ENCODE assay signal across 9 cellular contexts in the genomic region with DNA sequence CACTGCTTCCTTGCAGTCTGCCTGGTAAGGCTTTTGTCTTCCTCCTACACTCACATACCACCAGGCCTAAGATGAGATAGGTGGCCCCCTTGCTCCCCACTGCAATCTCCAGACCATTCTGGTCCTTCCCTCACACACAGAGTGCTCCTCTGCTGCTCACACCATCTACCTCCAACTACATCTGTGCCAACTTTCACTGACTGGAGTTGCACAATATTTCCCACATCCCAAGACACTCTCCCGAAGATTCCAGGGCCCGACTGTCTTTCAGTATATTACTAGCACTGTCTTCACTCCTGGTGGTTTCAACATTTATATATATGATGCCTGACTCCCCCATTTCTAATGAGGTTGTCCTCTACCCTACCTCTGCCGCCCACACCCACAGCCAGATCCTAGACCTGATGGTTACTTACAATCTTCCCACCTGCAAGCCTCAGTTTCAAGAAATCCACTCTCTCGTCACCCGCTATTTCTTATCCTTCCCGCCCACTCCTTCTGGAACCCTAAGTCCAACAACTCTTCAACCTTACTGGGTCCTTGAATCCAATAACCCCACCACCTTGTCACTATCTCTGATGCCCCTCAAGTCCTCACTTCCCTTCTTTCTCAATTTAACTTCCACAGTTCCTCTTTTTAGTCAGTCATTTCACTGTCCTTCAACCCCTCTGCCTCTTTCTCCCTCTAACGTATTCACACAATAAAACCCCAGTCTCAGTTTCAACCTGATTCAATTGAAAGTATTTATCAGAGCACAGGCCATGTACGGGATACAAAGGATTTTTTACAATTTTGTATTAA. TPM values are rescaled to one million over a fixed set of nuclear protein-coding genes. Genes with fewer than 3 reads are reported as not detected.
A peak's percentile ranks its signal among the peaks of the same experiment; 100 is the strongest.
DNase-seq lines count a peak whose midpoint lies in the region; ATAC-seq and TF ChIP-seq lines count a peak whose summit lies in the region.
"Had no signal": no experiment of that assay in that cellular context is flagged by ENCODE, and none has a peak within 500 bp of the region (broad histone marks: within the 10 kb centered on the region; RNA-seq: fewer than 3 reads in every experiment).

No MANE protein-coding gene starts in this region.

- H3K9me3 ChIP-seq in IMR-90 (ENCODE audit: control insufficient read depth, insufficient read depth, low read length): no peaks in the 10 kb centered on the region
- H3K9me3 ChIP-seq in neutrophil: no peaks in the 10 kb centered on the region
- no peaks in the 10 kb centered on the region for H3K9me3 ChIP-seq in heart left ventricle

- in situ Hi-C loops in IMR-90 (cut with MboI; ENCODE audit: low sequenced_read_pairs): no loop called here

- H3K79me1 ChIP-seq in IMR-90 (ENCODE audit: low read depth in 1 of 2, low read length in 2 of 2): no peaks in the 10 kb centered on the region; a peak in 1 of 4 replicates

- no peak overlapping the region for H3K18ac ChIP-seq in IMR-90 (ENCODE audit: low read depth, low read length)

- POLR2A ChIA-PET in IMR-90 (lab: Charles Lee; ENCODE audit: unreplicated experiment): interaction anchor here (0.6 kb wide), 1 partner anchor 406 kb away, joined by 5 read pairs; no protein-coding TSS in a partner anchor

- H3K23ac ChIP-seq in IMR-90 (ENCODE audit: low read depth, low read length): no peak overlapping the region

- no peak overlapping the region for H3K4ac ChIP-seq in IMR-90 (ENCODE audit: low read depth, low read length)

- dilution Hi-C loops in IMR-90 (cut with HindIII; ENCODE audit: low sequenced_read_pairs, unreplicated experiment): no loop called here

- H3K27ac ChIP-seq in IMR-90 (ENCODE audit: insufficient read depth, low read length) (no peak overlapping the region), neutrophil (peak overlapping the region; percentile 64), foreskin keratinocyte (no peak overlapping the region), heart left ventricle (no peak overlapping the region)

- H3K9me1 ChIP-seq in IMR-90 (ENCODE audit: insufficient read depth, low read length): no peaks in the 10 kb centered on the region

- TF ChIP-seq CTCF in IMR-90 (conservative IDR thresholded peaks at IDR 0.05; ENCODE audit: low read depth, low read length): no peak
- no peak for TF ChIP-seq CTCF in neutrophil (IDR thresholded peaks at IDR 0.05)
- TF ChIP-seq CTCF in foreskin keratinocyte (conservative IDR thresholded peaks at IDR 0.05): no peak
- TF ChIP-seq CTCF in heart left ventricle (IDR thresholded peaks at IDR 0.05): no peak

- 96 to 100% methylated on average over 1 to 3 of the region's 8 CpGs for WGBS in IMR-90 (ENCODE audit: extremely low coverage in 2 of 2, insufficient read length in 1 of 2), 2 experiments
- WGBS in heart left ventricle, 4 donors: 91 to 93% (median 93%) methylated on average over 8 of the region's 8 CpGs

- H2BK20ac ChIP-seq in IMR-90 (ENCODE audit: low read depth, low read length): no peak overlapping the region

- H2BK120ac ChIP-seq in IMR-90 (ENCODE audit: low read depth, low read length): no peak overlapping the region

- H3K4me3 ChIP-seq in IMR-90 (ENCODE audit: insufficient read depth, low read depth, low read length) (no peak overlapping the region), neutrophil (ENCODE audit: low read depth in 1 of 2, low read length in 1 of 2) (no peak overlapping the region), heart left ventricle (no peak overlapping the region)

- no peak overlapping the region for H2BK5ac ChIP-seq in IMR-90 (ENCODE audit: low read depth, low read length, poor library complexity, severe bottlenecking)

- no peak overlapping the region for H4K91ac ChIP-seq in IMR-90 (ENCODE audit: insufficient read depth, low read depth, low read length)

- H3K4me1 ChIP-seq in IMR-90 (ENCODE audit: control insufficient read depth, insufficient read depth, low read length) (no peaks in the 10 kb centered on the region), neutrophil (ENCODE audit: control insufficient read depth in 1 of 2, insufficient read depth in 1 of 2, low read depth in 1 of 2, low read length in 1 of 2) (peaks cover 39 to 40% of the 10 kb centered on the region in 2 experiments), foreskin keratinocyte (no peaks in the 10 kb centered on the region), heart left ventricle (peaks cover 0 to 19% (median 2%) of the 10 kb centered on the region in 12 donors)

- no peak overlapping the region for H4K8ac ChIP-seq in IMR-90 (ENCODE audit: low read depth in 2 of 2, low read length in 2 of 2)

- ATAC-seq in GM19023 (IDR thresholded peaks at IDR 0.05; ENCODE audit: unreplicated experiment): peak; percentile 69
- peak; percentile 77 for ATAC-seq in HG02642 (IDR thresholded peaks at IDR 0.05; ENCODE audit: poor library complexity, unreplicated experiment)
- ATAC-seq in IMR-90 (ENCODE audit: low read depth): no peak
- ATAC-seq in foreskin keratinocyte: no peak
- ATAC-seq in heart left ventricle: no peak

- no peaks in the 10 kb centered on the region; the same call in 1 of the 2 replicates for H3K27me3 ChIP-seq in IMR-90 (ENCODE audit: control insufficient read depth, insufficient read depth, low read length)
- no peaks in the 10 kb centered on the region for H3K27me3 ChIP-seq in neutrophil
- H3K27me3 ChIP-seq in foreskin keratinocyte: no peaks in the 10 kb centered on the region
- no peaks in the 10 kb centered on the region for H3K27me3 ChIP-seq in heart left ventricle

- no TSS peak for BruUV-seq in IMR-90 (replicated peaks; lab: Mats Ljungman, UMichigan)

- no peak overlapping the region for H2BK15ac ChIP-seq in IMR-90 (ENCODE audit: low read depth, low read length)

- H3K14ac ChIP-seq in IMR-90 (replicated peaks; ENCODE audit: low read depth, low read length): no peak overlapping the region

- H2AK9ac ChIP-seq in IMR-90 (replicated peaks; ENCODE audit: low read depth, low read length, poor library complexity): no peak overlapping the region

- H2AK5ac ChIP-seq in IMR-90 (ENCODE audit: low read depth, low read length): no peak overlapping the region

- no peaks in the 10 kb centered on the region for H3K36me3 ChIP-seq in IMR-90 (ENCODE audit: control insufficient read depth, insufficient read depth, low read length)
- no peaks in the 10 kb centered on the region for H3K36me3 ChIP-seq in neutrophil
- no peaks in the 10 kb centered on the region for H3K36me3 ChIP-seq in heart left ventricle

- TF ChIP-seq POLR2A in IMR-90 (IDR thresholded peaks at IDR 0.05; ENCODE audit: low read depth, low read length) (no peak), heart left ventricle (IDR thresholded peaks at IDR 0.05) (no peak)

- H3K56ac ChIP-seq in IMR-90 (ENCODE audit: extremely low read depth, insufficient read depth, low read length): no peak overlapping the region

- intact Hi-C loops in IMR-90 (cut with micrococcal nuclease) (no loop called here), heart left ventricle (cut with DNase I) (no loop called here)

- no peak overlapping the region for H3K9ac ChIP-seq in IMR-90 (ENCODE audit: low read depth, low read length)

- DNase-seq in IMR-90: no peak
- no peak for DNase-seq in foreskin keratinocyte
- no peak for DNase-seq in NCI-H2227 treated with DMSO at 0.1 percent for 48 hours (lab: John Stamatoyannopoulos, UW)
- DNase-seq in COR-L47 (lab: John Stamatoyannopoulos, UW): no peak
- no peak for DNase-seq in heart left ventricle
- DNase-seq: stimulated activated CD4-positive, alpha-beta T cell treated with anti-CD3 and anti-CD28 coated beads, Interleukin-12 subunit alpha, Interleukin-12 subunit beta, amount 100 ng/mL, for 4 hours had no signal

- no peak overlapping the region for H4K5ac ChIP-seq in IMR-90 (ENCODE audit: low read depth, low read length)

- TF ChIP-seq RAD21 in IMR-90 (IDR thresholded peaks at IDR 0.05; ENCODE audit: low read length): no peak

- H3K4me2 ChIP-seq in IMR-90 (ENCODE audit: low read depth, low read length): no peak overlapping the region

- CTCF ChIA-PET in IMR-90 (lab: Yijun Ruan, JAX): no interaction called here

- no peak overlapping the region for H2AFZ ChIP-seq in IMR-90 (replicated peaks; ENCODE audit: low read length, poor library complexity)

- no peaks in the 10 kb centered on the region for H4K20me1 ChIP-seq in IMR-90 (ENCODE audit: insufficient read depth, low read length)

TF ChIP-seq in IMR-90, 13 proteins besides CTCF, POLR2A, EP300 and RAD21:
- TF ChIP-seq MAZ (IDR thresholded peaks at IDR 0.05; ENCODE audit: borderline replicate concordance, low read depth, low read length) (no peak), CEBPB (IDR thresholded peaks at IDR 0.05; ENCODE audit: low read depth, low read length) (peak; percentile 42; the same call in 1 of the 2 replicates), BHLHE40 (IDR thresholded peaks at IDR 0.05; ENCODE audit: low read depth, low read length) (no peak), NFE2L2 (IDR thresholded peaks at IDR 0.05; ENCODE audit: low read depth, low read length) (no peak)

RNA-seq across cellular contexts. Expression of a gene that starts 21.6 kb away (rescaled TPM):
- total RNA-seq in IMR-90 (2012; rRNA removed) (3.9 and 4.7 TPM in 2 replicates), foreskin keratinocyte (5.7 and 5.9 TPM in 2 replicates), heart left ventricle (10 to 100 TPM; 13.2 to 33.8 (median 25.4) TPM)
- polyA plus RNA-seq in IMR-90 (2012; rRNA removed) (1.1 and 1.3 TPM in 2 replicates), foreskin keratinocyte (0.87 and 1.0 TPM in 2 replicates), heart left ventricle (10 to 100 TPM in 1 of 2 donors, 1 to 10 TPM in 1; 5.6 to 19.6 TPM)
- 0.46 and 0.47 TPM in 2 replicates for polyA plus RNA-seq in IMR-90 (2012; cell fraction: cytosol; rRNA removed)
- 1.1 and 3.5 TPM in 2 replicates for polyA plus RNA-seq in IMR-90 (2012; cell fraction: nucleus; rRNA removed; ENCODE audit: low replicate concordance)

Comparison
In these comparisons a context has a peak if more than half of its experiments do, and no peak if none do; other contexts are left out.
1. ATAC-seq: peak in GM19023 (single experiment) and HG02642 (single experiment); none in IMR-90 (single experiment), foreskin keratinocyte (single experiment) and heart left ventricle (0 of 4).